1 cellular context compared by ENCODE assay signal in the genomic region with DNA sequence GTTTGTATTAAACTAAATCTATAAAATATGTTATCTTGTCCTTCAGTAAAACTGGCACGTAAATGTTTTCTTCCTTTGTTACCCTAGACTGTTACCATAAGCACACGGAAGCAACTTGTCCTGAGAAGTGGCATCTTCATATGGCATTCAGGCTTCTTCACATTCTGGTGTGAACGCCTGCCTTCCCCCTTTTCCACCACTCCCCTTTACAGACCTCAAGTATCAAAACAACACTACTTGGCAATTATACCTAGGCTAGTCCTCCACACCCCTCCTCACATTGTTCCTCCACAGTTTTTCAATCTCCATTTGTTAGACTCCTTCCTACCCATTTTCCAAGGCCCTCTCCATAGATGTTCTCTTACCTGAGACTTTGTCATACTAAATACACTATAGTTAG.
TF ChIP-seq lines count a peak whose summit lies in the region.

No MANE protein-coding gene starts in this region.

TF ChIP-seq in IMR-90, 13 proteins besides CTCF, POLR2A, EP300 and RAD21:
- TF ChIP-seq, protein P1, sequence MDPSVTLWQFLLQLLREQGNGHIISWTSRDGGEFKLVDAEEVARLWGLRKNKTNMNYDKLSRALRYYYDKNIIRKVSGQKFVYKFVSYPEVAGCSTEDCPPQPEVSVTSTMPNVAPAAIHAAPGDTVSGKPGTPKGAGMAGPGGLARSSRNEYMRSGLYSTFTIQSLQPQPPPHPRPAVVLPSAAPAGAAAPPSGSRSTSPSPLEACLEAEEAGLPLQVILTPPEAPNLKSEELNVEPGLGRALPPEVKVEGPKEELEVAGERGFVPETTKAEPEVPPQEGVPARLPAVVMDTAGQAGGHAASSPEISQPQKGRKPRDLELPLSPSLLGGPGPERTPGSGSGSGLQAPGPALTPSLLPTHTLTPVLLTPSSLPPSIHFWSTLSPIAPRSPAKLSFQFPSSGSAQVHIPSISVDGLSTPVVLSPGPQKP (IDR thresholded peaks at IDR 0.05; ENCODE audit: borderline replicate concordance, low read depth, low read length) = no peak
- no peak for TF ChIP-seq MAFK (IDR thresholded peaks at IDR 0.05; ENCODE audit: low read depth, low read length)
- TF ChIP-seq CEBPB (IDR thresholded peaks at IDR 0.05; ENCODE audit: low read depth, low read length) = no peak
- TF ChIP-seq SMC3 (IDR thresholded peaks at IDR 0.05; ENCODE audit: low read depth, low read length) = no peak
- TF ChIP-seq RFX5 (IDR thresholded peaks at IDR 0.05; ENCODE audit: low read depth, low read length) = no peak
- no peak for TF ChIP-seq MXI1 (IDR thresholded peaks at IDR 0.05; ENCODE audit: borderline replicate concordance, low read depth, low read length)
- TF ChIP-seq MAZ (IDR thresholded peaks at IDR 0.05; ENCODE audit: borderline replicate concordance, low read depth, low read length) = no peak
- TF ChIP-seq NFE2L2 (IDR thresholded peaks at IDR 0.05; ENCODE audit: low read depth, low read length) = no peak
- TF ChIP-seq FOS (IDR thresholded peaks at IDR 0.05; ENCODE audit: low read depth, low read length) = no peak
- no peak for TF ChIP-seq BHLHE40 (IDR thresholded peaks at IDR 0.05; ENCODE audit: low read depth, low read length)
- TF ChIP-seq, protein P2, sequence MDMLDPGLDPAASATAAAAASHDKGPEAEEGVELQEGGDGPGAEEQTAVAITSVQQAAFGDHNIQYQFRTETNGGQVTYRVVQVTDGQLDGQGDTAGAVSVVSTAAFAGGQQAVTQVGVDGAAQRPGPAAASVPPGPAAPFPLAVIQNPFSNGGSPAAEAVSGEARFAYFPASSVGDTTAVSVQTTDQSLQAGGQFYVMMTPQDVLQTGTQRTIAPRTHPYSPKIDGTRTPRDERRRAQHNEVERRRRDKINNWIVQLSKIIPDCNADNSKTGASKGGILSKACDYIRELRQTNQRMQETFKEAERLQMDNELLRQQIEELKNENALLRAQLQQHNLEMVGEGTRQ (IDR thresholded peaks at IDR 0.05; ENCODE audit: low read depth, low read length) = no peak
- TF ChIP-seq RCOR1 (IDR thresholded peaks at IDR 0.05; ENCODE audit: insufficient replicate concordance, low read length) = no peak
- TF ChIP-seq CHD1 (IDR thresholded peaks at IDR 0.05; ENCODE audit: low read depth, low read length) = no peak
